ENCODE assay signal across 8 cellular contexts in the genomic region with DNA sequence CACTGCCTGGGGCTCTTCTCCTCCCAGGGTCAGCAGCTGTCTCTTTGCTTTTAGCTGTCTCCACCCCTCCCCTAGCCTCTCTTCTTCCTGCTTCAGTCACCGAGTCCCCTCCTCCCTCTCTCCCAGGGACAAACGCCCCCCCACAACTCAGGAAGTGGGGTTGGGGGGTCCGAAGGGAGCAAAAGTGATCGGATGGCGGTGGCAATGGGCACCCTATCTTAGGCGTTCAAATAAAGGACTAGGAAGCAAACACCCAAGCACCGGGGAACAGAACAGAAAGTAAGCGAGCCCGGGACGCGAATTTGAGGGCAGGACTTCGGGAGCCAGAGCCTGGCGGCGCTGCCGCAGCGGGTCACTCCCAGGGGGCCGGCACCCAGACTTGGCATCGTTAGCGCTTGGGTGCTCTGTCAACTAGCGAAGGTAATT. TPM values are rescaled to one million over a fixed set of nuclear protein-coding genes. Genes with fewer than 3 reads are reported as not detected.
DNase-seq lines count a peak whose midpoint lies in the region; ATAC-seq, FAIRE-seq and TF ChIP-seq lines count a peak whose summit lies in the region.

No MANE protein-coding gene starts in this region.

- DNase-seq in activated gamma-delta T cell treated with Interleukin-2 at 50 U/mL for 16 hours: peak; percentile 26
- DNase-seq in activated gamma-delta T cell (lab: John Stamatoyannopoulos, UW): no peak
- DNase-seq in RWPE2 (ENCODE audit: low spot score): no peak
- DNase-seq in body of pancreas: peak; percentile 49 to 66 (median 56)
- no peak for DNase-seq in keratinocyte (ENCODE audit: low read depth, low spot score)
- DNase-seq in stimulated activated CD4-positive, alpha-beta T cell treated with anti-CD3 and anti-CD28 coated beads, Interleukin-4, amount 100 ng/mL, for 24 hours: peak; percentile 33
- no peak for DNase-seq in NCI-H1694 treated with DMSO at 0.1 percent for 48 hours (lab: John Stamatoyannopoulos, UW)

- ATAC-seq in RWPE2 (ENCODE audit: low read depth) (0 out of 3 replicates have a peak, but pooled peaks have one; percentile 7), body of pancreas (peak; percentile 47), GM21529 (IDR thresholded peaks at IDR 0.05; ENCODE audit: unreplicated experiment) (no peak)

- H3K27ac ChIP-seq in RWPE2 (ENCODE audit: poor library complexity, severe bottlenecking) (peak overlapping the region; percentile 96), body of pancreas (peak overlapping the region; percentile 61 to 84 (median 70)), keratinocyte (ENCODE audit: control insufficient read depth, insufficient read depth, low read length) (peak overlapping the region; percentile 83)

- H3K9me1 ChIP-seq in keratinocyte (ENCODE audit: control insufficient read depth, extremely low read depth, insufficient read depth, low read length): no peaks in the 10 kb centered on the region

- H3K4me1 ChIP-seq in RWPE2 (ENCODE audit: insufficient read depth, poor library complexity, severe bottlenecking) (peaks cover 13% of the 10 kb centered on the region), body of pancreas (peaks cover 26% of the 10 kb centered on the region), keratinocyte (ENCODE audit: control insufficient read depth, extremely low read depth, insufficient read depth, low read length) (peaks cover 38% of the 10 kb centered on the region)

- dilution Hi-C loops in keratinocyte (cut with MboI; ENCODE audit: extremely low pct_ligation_motif_present, low sequenced_read_pairs): no loop called here

- H4K20me1 ChIP-seq in keratinocyte (ENCODE audit: control insufficient read depth, extremely low read depth, insufficient read depth, low read length): peaks cover 8% of the 10 kb centered on the region

- TF ChIP-seq CTCF in RWPE2 (IDR thresholded peaks at IDR 0.05; ENCODE audit: poor library complexity, severe bottlenecking): no peak
- no peak for TF ChIP-seq CTCF in body of pancreas (IDR thresholded peaks at IDR 0.05)
- no peak for TF ChIP-seq CTCF in keratinocyte (optimal IDR thresholded peaks at IDR 0.05 in 1 of 3, IDR thresholded peaks at IDR 0.05 in 1 of 3, conservative IDR thresholded peaks at IDR 0.05 in 1 of 3; ENCODE audit: extremely low read depth in 1 of 3, insufficient read depth in 2 of 3, low read length in 3 of 3)

- no peak for FAIRE-seq in keratinocyte (lab: Jason Lieb, UNC)

- H3K9me3 ChIP-seq in RWPE2 (ENCODE audit: severe bottlenecking) (no peaks in the 10 kb centered on the region), body of pancreas (no peaks in the 10 kb centered on the region), keratinocyte (ENCODE audit: control insufficient read depth, low read depth, low read length) (no peaks in the 10 kb centered on the region)

- H3K4me3 ChIP-seq in RWPE2 (ENCODE audit: severe bottlenecking): peak overlapping the region; percentile 98
- peak overlapping the region in 1 of 2 donors; percentile 14 for H3K4me3 ChIP-seq in body of pancreas
- peak overlapping the region; percentile 72 to 96 (median 75) for H3K4me3 ChIP-seq in keratinocyte (ENCODE audit: control insufficient read depth in 2 of 3, extremely low read depth in 1 of 3, insufficient read depth in 2 of 3, low read depth in 1 of 3, low read length in 3 of 3)

- peak overlapping the region; percentile 92 for H3K9ac ChIP-seq in keratinocyte (ENCODE audit: control insufficient read depth, extremely low read depth, insufficient read depth, low read length)

- WGBS in body of pancreas, 2 donors: 0 to 1% methylated on average over 10 to 20 of the region's 20 CpGs

- peak overlapping the region; percentile 72 for H2AFZ ChIP-seq in keratinocyte (ENCODE audit: control insufficient read depth, low read length)

- H3K36me3 ChIP-seq in RWPE2 (ENCODE audit: low read depth) (peaks cover 26% of the 10 kb centered on the region), body of pancreas (replicated peaks in 1 of 2; ENCODE audit: insufficient read depth in 1 of 2, low read depth in 2 of 2) (no peaks in the 10 kb centered on the region), keratinocyte (ENCODE audit: control insufficient read depth in 2 of 2, extremely low read depth in 1 of 2, insufficient read depth in 2 of 2, low read length in 2 of 2) (peaks cover 10 to 17% of the 10 kb centered on the region in 2 experiments)

- peak overlapping the region; percentile 93 for H3K4me2 ChIP-seq in keratinocyte (ENCODE audit: control insufficient read depth, extremely low read depth, insufficient read depth, low read depth, low read length)

- H3K27me3 ChIP-seq in RWPE2 (ENCODE audit: insufficient read depth, poor library complexity, severe bottlenecking) (no peaks in the 10 kb centered on the region), body of pancreas (no peaks in the 10 kb centered on the region), keratinocyte (ENCODE audit: control insufficient read depth, extremely low read depth, insufficient read depth, low read length) (no peaks in the 10 kb centered on the region)

- H3K79me2 ChIP-seq in keratinocyte (ENCODE audit: control insufficient read depth, insufficient read depth, low read length): peaks cover 39% of the 10 kb centered on the region

- peak in 2 of 3 donors; percentile 37 to 38 for TF ChIP-seq POLR2A in body of pancreas (IDR thresholded peaks at IDR 0.05)

- intact Hi-C loops in body of pancreas (cut with DNase I): no loop called here

RNA-seq across cellular contexts. Expression of a gene that starts 1.0 kb away (rescaled TPM):
- 10 to 100 TPM; 17.5 to 25.9 TPM for total RNA-seq in body of pancreas
- 43.3 to 78.0 TPM (median 45.0 TPM) in 3 replicates for polyA plus RNA-seq in keratinocyte
- polyA plus RNA-seq in keratinocyte (2011; ENCODE audit: low read depth): 43.1 TPM
- 39.3 and 57.7 TPM in 2 replicates for polyA plus RNA-seq in keratinocyte (2011; cell fraction: cytosol; rRNA removed)
- polyA plus RNA-seq in keratinocyte (2011; cell fraction: nucleus; rRNA removed): 283 and 333 TPM in 2 replicates
- polyA plus RNA-seq in keratinocyte (2012; ENCODE audit: low replicate concordance): 49.7 and 77.8 TPM in 2 replicates
- 101 to 338 TPM (median 132 TPM) in 3 replicates for polyA minus RNA-seq in keratinocyte
- polyA minus RNA-seq in keratinocyte (2011; cell fraction: cytosol; rRNA and poly(A)+ RNA removed): 94.4 TPM
- 224 and 276 TPM in 2 replicates for polyA minus RNA-seq in keratinocyte (2011; cell fraction: nucleus; rRNA and poly(A)+ RNA removed)

RNA-seq across cellular contexts. Expression of a gene that starts 40.1 kb away (rescaled TPM):
- total RNA-seq in body of pancreas: 1 to 10 TPM; 2.3 to 5.7 TPM
- polyA plus RNA-seq in keratinocyte: 61.1 to 93.0 TPM (median 71.1 TPM) in 3 replicates
- polyA plus RNA-seq in keratinocyte (2011; ENCODE audit: low read depth): 5.8 TPM
- 62.2 and 89.3 TPM in 2 replicates for polyA plus RNA-seq in keratinocyte (2011; cell fraction: cytosol; rRNA removed)
- 43.7 and 54.2 TPM in 2 replicates for polyA plus RNA-seq in keratinocyte (2011; cell fraction: nucleus; rRNA removed)
- 37.3 and 78.3 TPM in 2 replicates for polyA plus RNA-seq in keratinocyte (2012; ENCODE audit: low replicate concordance)
- polyA minus RNA-seq in keratinocyte: 77.2 to 120 TPM (median 120 TPM) in 3 replicates
- polyA minus RNA-seq in keratinocyte (2011; cell fraction: cytosol; rRNA and poly(A)+ RNA removed): 138 TPM
- polyA minus RNA-seq in keratinocyte (2011; cell fraction: nucleus; rRNA and poly(A)+ RNA removed): 39.0 and 43.5 TPM in 2 replicates

Comparison
In these comparisons a context has a peak if more than half of its experiments do, and no peak if none do; other contexts are left out.
1. DNase-seq: peak in activated gamma-delta T cell treated with Interleukin-2 at 50 U/mL for 16 hours (single experiment), body of pancreas (4 of 4) and stimulated activated CD4-positive, alpha-beta T cell treated with anti-CD3 and anti-CD28 coated beads, Interleukin-4, amount 100 ng/mL, for 24 hours (single experiment); none in activated gamma-delta T cell (single experiment), RWPE2 (single experiment), keratinocyte (single experiment) and NCI-H1694 treated with DMSO at 0.1 percent for 48 hours (single experiment).
2. Peak in every context shown above with its lines, with median percentiles within 50 percentile points of each other: H3K27ac ChIP-seq.